8 cellular contexts compared by ENCODE assay signal in the genomic region with DNA sequence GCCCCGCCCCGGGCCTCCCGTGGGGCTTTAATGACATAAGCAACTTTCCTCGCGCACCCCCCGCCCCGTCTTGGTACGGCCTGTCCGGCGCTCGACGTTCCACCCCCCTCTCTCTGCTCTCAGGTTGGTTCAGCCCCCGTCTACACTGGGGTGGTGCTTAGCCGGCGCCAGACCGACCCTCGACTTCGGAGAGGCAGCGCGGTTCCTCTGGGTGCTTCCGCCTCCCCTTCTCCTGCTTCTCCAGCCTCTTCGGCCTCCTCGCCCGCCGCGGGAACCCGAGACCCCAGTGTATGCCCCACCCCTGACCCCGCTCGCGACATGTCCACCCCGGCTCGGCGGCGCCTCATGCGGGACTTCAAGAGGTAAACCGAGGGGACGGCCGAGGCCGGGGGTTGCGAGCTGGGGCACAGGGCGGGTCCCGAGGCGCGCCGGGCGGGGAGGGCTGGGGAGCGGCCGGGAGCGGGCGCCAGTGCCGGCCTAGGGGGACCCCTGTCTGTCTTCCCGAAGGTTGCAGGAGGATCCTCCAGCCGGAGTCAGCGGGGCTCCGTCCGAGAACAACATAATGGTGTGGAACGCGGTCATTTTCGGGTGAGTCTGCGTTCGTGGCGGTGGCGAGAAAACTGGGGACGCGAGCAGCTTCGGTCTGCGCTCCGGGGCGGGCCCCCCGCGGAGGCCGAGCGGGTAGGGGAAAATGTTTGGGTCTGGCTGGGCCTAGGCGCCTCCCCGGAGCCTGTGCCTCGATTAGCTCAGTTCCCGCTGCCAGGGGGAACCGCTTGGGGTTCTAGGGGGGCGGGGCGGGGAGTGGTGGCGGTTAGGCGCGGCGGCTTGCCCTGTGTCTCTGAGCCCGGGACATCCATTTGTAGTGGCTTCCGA. TPM values are rescaled to one million over a fixed set of nuclear protein-coding genes. Genes with fewer than 3 reads are reported as not detected.
A peak's percentile ranks its signal among the peaks of the same experiment; 100 is the strongest.
DNase-seq lines count a peak whose midpoint lies in the region; ATAC-seq and TF ChIP-seq lines count a peak whose summit lies in the region.

Gene UBE2A (plus strand): TSS at position 170 of the 873 bp plus-strand sequence. CDS start 149 bp downstream, at position 319.

- CTCF ChIA-PET in activated naive CD4-positive, alpha-beta T cell treated with anti-CD3 and anti-CD28 coated beads for 36 hours (lab: Charles Lee), result interaction anchor here (1.0 to 1.6 kb wide), 3 partner anchors 27 to 152 kb away, joined by 3 to 6 read pairs (median 5); no protein-coding TSS in a partner anchor

- peak within 1 kb of the TSS; percentile 89 for H3K27ac Mint-ChIP-seq in activated naive CD4-positive, alpha-beta T cell treated with anti-CD3 and anti-CD28 coated beads for 36 hours

- peak within 1 kb of the TSS; percentile 91 to 99 (median 92) for H3K27ac ChIP-seq in gastroesophageal sphincter
- H3K27ac ChIP-seq in neutrophil, result peak within 1 kb of the TSS; percentile 93
- peak within 1 kb of the TSS; percentile 83 for H3K27ac ChIP-seq in substantia nigra (ENCODE audit: low read depth, low read length, poor library complexity, severe bottlenecking)

- H3K36me3 Mint-ChIP-seq in activated naive CD4-positive, alpha-beta T cell treated with anti-CD3 and anti-CD28 coated beads for 36 hours (ENCODE audit: low read depth), result peaks cover 1% of the 10 kb centered on the region

- H3K4me1 ChIP-seq in gastroesophageal sphincter (peaks cover 0 to 22% (median 0%) of the 10 kb centered on the region in 3 donors), neutrophil (ENCODE audit: control insufficient read depth in 1 of 2, insufficient read depth in 1 of 2, low read depth in 1 of 2, low read length in 1 of 2) (peaks cover 17 to 18% of the 10 kb centered on the region in 2 experiments)

- ATAC-seq in HG02571 (IDR thresholded peaks at IDR 0.05; ENCODE audit: unreplicated experiment) (peak; percentile 78), gastroesophageal sphincter (peak; percentile 96)

- TF ChIP-seq CTCF in NB4 (IDR thresholded peaks at IDR 0.05; ENCODE audit: low read depth, low read length) (no peak), gastroesophageal sphincter (IDR thresholded peaks at IDR 0.05) (peak in 3 of 4 experiments; percentile 30 to 64 (median 45)), neutrophil (IDR thresholded peaks at IDR 0.05) (no peak)

- no peaks in the 10 kb centered on the region for H3K9me3 Mint-ChIP-seq in activated naive CD4-positive, alpha-beta T cell treated with anti-CD3 and anti-CD28 coated beads for 36 hours

- TF ChIP-seq EP300 in gastroesophageal sphincter (IDR thresholded peaks at IDR 0.05), result no peak

- H3K4me3 Mint-ChIP-seq in activated naive CD4-positive, alpha-beta T cell treated with anti-CD3 and anti-CD28 coated beads for 36 hours, result peak within 1 kb of the TSS; percentile 91

- H3K9me3 ChIP-seq in gastroesophageal sphincter (no peaks in the 10 kb centered on the region), neutrophil (no peaks in the 10 kb centered on the region)

- peaks cover 12% of the 10 kb centered on the region for H3K4me1 Mint-ChIP-seq in activated naive CD4-positive, alpha-beta T cell treated with anti-CD3 and anti-CD28 coated beads for 36 hours (ENCODE audit: low read depth)

- DNase-seq in NB4 (ENCODE audit: low read depth) (peak; percentile 95), SK-N-DZ (ENCODE audit: low spot score) (peak; percentile 87), substantia nigra (lab: John Stamatoyannopoulos, UW) (peak; percentile 16 to 87 (median 63))
- DNase-seq in activated naive CD4-positive, alpha-beta T cell treated with anti-CD3 and anti-CD28 coated beads for 36 hours, result peak; percentile 89

- H3K27me3 ChIP-seq in gastroesophageal sphincter (no peaks in the 10 kb centered on the region), neutrophil (no peaks in the 10 kb centered on the region)

- intact Hi-C loops in activated naive CD4-positive, alpha-beta T cell treated with anti-CD3 and anti-CD28 coated beads for 36 hours (cut with micrococcal nuclease), result loop anchor here (1.0 to 5.0 kb wide), 9 partner anchors 9 to 337 kb away; partner anchors contain the start of genes NDUFA1, NKRF, PGRMC1 and RNF113A

- H3K4me3 ChIP-seq in GM08714 (ENCODE audit: low read length) (peak within 1 kb of the TSS; percentile 83), NB4 (ENCODE audit: low read depth, low read length) (peak within 1 kb of the TSS; percentile 83), gastroesophageal sphincter (peak within 1 kb of the TSS; percentile 74 to 100), neutrophil (ENCODE audit: low read depth in 1 of 2, low read length in 1 of 2) (peak within 1 kb of the TSS; percentile 77)

- WGBS in gastroesophageal sphincter (ENCODE audit: low coverage in 1 of 2), 2 donors, result no CpG with 5 or more reads among the region's 86 CpGs

- TF ChIP-seq POLR2A in NB4 (IDR thresholded peaks at IDR 0.05; ENCODE audit: extremely low read depth, insufficient read length) (peak; percentile 90), gastroesophageal sphincter (IDR thresholded peaks at IDR 0.05) (peak; percentile 78 to 88)

- H3K36me3 ChIP-seq in gastroesophageal sphincter (no peaks in the 10 kb centered on the region), neutrophil (no peaks in the 10 kb centered on the region)

- no peaks in the 10 kb centered on the region for H3K27me3 Mint-ChIP-seq in activated naive CD4-positive, alpha-beta T cell treated with anti-CD3 and anti-CD28 coated beads for 36 hours (ENCODE audit: low read depth)

RNA-seq across cellular contexts. Expression of gene UBE2A, which starts in this region (rescaled TPM):
- polyA plus RNA-seq in SK-N-DZ (2014; cell fraction: cytosol; rRNA removed), result 36.6 and 48.1 TPM in 2 replicates
- 45.3 and 64.4 TPM in 2 replicates for polyA plus RNA-seq in SK-N-DZ (2014; cell fraction: nucleus; rRNA removed)
- total RNA-seq in activated naive CD4-positive, alpha-beta T cell treated with anti-CD3 and anti-CD28 coated beads for 36 hours, result 10 to 100 TPM; 46.1 to 49.8 TPM
- total RNA-seq in gastroesophageal sphincter, result 10 to 100 TPM; 32.2 to 39.7 (median 35.9) TPM

Comparison
In these comparisons a context has a peak if more than half of its experiments do, and no peak if none do; other contexts are left out.
1. Peak in every context shown above with its lines: DNase-seq, ATAC-seq, H3K4me3 ChIP-seq and H3K27ac ChIP-seq.
2. CTCF ChIP-seq: peak in gastroesophageal sphincter (3 of 4); none in NB4 (single experiment) and neutrophil (single experiment).